23 cellular contexts compared by ENCODE assay signal in genomic region chrY:13451572-13451971, GRCh38. TPM values are rescaled to one million over a fixed set of nuclear protein-coding genes. Genes with fewer than 3 reads are reported as not detected.
DNase-seq lines count a peak whose midpoint lies in the region; ATAC-seq and TF ChIP-seq lines count a peak whose summit lies in the region.
"Had no signal": no experiment of that assay in that cellular context is flagged by ENCODE, and none has a peak within 500 bp of the region (broad histone marks: within the 10 kb centered on the region; RNA-seq: fewer than 3 reads in every experiment).

No MANE protein-coding gene starts in this region.

- TF ChIP-seq CTCF in gastrocnemius medialis (IDR thresholded peaks at IDR 0.05 in 4 of 5, conservative IDR thresholded peaks at IDR 0.05 in 1 of 5) (no peak), type B pancreatic cell (conservative IDR thresholded peaks at IDR 0.05) (no peak)

- no peaks in the 10 kb centered on the region for H3K9me3 Mint-ChIP-seq in activated naive CD4-positive, alpha-beta T cell treated with anti-CD3 and anti-CD28 coated beads, Interleukin-2, amount 50 U/mL, for 24 hours
- peaks cover 1% of the 10 kb centered on the region for H3K9me3 Mint-ChIP-seq in activated naive CD8-positive, alpha-beta T cell treated with anti-CD3 and anti-CD28 coated beads for 36 hours
- H3K9me3 Mint-ChIP-seq in type B pancreatic cell = no peaks in the 10 kb centered on the region
- H3K9me3 Mint-ChIP-seq: CD14-positive monocyte; CD4-positive, alpha-beta memory T cell; GM23338; HFFc6 had no signal

- no peak for TF ChIP-seq POLR2A in gastrocnemius medialis (IDR thresholded peaks at IDR 0.05)

- H3K9me3 ChIP-seq in gastrocnemius medialis = no peaks in the 10 kb centered on the region
- H3K9me3 ChIP-seq: A549; BE2C; BLaER1 treated with 17β-estradiol and CSF1 and Interleukin-3, amounts not matched to agents 10 nM and 100 nM; HAP-1 had no signal

- peaks cover 8% of the 10 kb centered on the region for H3K36me3 Mint-ChIP-seq in activated naive CD4-positive, alpha-beta T cell treated with anti-CD3 and anti-CD28 coated beads, Interleukin-2, amount 50 U/mL, for 24 hours
- peaks cover 43% of the 10 kb centered on the region for H3K36me3 Mint-ChIP-seq in activated naive CD8-positive, alpha-beta T cell treated with anti-CD3 and anti-CD28 coated beads for 36 hours
- H3K36me3 Mint-ChIP-seq in type B pancreatic cell = no peaks in the 10 kb centered on the region

- H3K36me3 ChIP-seq in gastrocnemius medialis (no peaks in the 10 kb centered on the region), H7 (replicated peaks; ENCODE audit: control insufficient read depth, insufficient read depth, low read length) (no peaks in the 10 kb centered on the region)
- H3K36me3 ChIP-seq: BE2C; BLaER1 treated with 17β-estradiol and CSF1 and Interleukin-3, amounts not matched to agents 10 nM and 100 nM; HAP-1 had no signal

- peak overlapping the region; percentile 85 for H3K27ac Mint-ChIP-seq in activated naive CD4-positive, alpha-beta T cell treated with anti-CD3 and anti-CD28 coated beads, Interleukin-2, amount 50 U/mL, for 24 hours
- H3K27ac Mint-ChIP-seq in activated naive CD8-positive, alpha-beta T cell treated with anti-CD3 and anti-CD28 coated beads for 36 hours = peak overlapping the region; percentile 16
- no peak overlapping the region for H3K27ac Mint-ChIP-seq in type B pancreatic cell
- H3K27ac Mint-ChIP-seq: CD14-positive monocyte; CD4-positive, alpha-beta memory T cell; HFFc6 had no signal

- H3K27me3 ChIP-seq in gastrocnemius medialis (no peaks in the 10 kb centered on the region), H7 (ENCODE audit: control insufficient read depth, insufficient read depth, low read length) (no peaks in the 10 kb centered on the region)
- H3K27me3 ChIP-seq: BE2C; BLaER1 treated with 17β-estradiol and CSF1 and Interleukin-3, amounts not matched to agents 10 nM and 100 nM had no signal

- peaks cover 70% of the 10 kb centered on the region for H3K4me1 Mint-ChIP-seq in activated naive CD4-positive, alpha-beta T cell treated with anti-CD3 and anti-CD28 coated beads, Interleukin-2, amount 50 U/mL, for 24 hours
- peaks cover 38% of the 10 kb centered on the region for H3K4me1 Mint-ChIP-seq in activated naive CD8-positive, alpha-beta T cell treated with anti-CD3 and anti-CD28 coated beads for 36 hours
- no peaks in the 10 kb centered on the region for H3K4me1 Mint-ChIP-seq in type B pancreatic cell (ENCODE audit: unreplicated experiment)

- in situ Hi-C loops in gastrocnemius medialis (cut with MboI; ENCODE audit: low sequenced_read_pairs in 4 of 4) = no loop called here

- H3K4me3 ChIP-seq in gastrocnemius medialis (no peak overlapping the region), H7 (ENCODE audit: insufficient read depth, low read depth, low read length) (no peak overlapping the region)
- H3K4me3 ChIP-seq: A549; BLaER1 treated with 17β-estradiol and CSF1 and Interleukin-3, amounts not matched to agents 10 nM and 100 nM; GM23338; HAP-1 had no signal

- ATAC-seq in gastrocnemius medialis = peak; percentile 56 to 95
- ATAC-seq: A549, GM23338 had no signal

- intact Hi-C loops in gastrocnemius medialis (cut with DNase I; ENCODE audit: low total_unique reads) = no loop called here

- peaks cover 0 to 13% of the 10 kb centered on the region in 2 donors for H3K4me1 ChIP-seq in gastrocnemius medialis
- H3K4me1 ChIP-seq: A549; BE2C; BLaER1 treated with 17β-estradiol and CSF1 and Interleukin-3, amounts not matched to agents 10 nM and 100 nM; HAP-1 had no signal

- peak overlapping the region in 1 of 4 donors; percentile 22 for H3K27ac ChIP-seq in gastrocnemius medialis
- H3K27ac ChIP-seq: A549; BLaER1 treated with 17β-estradiol and CSF1 and Interleukin-3, amounts not matched to agents 10 nM and 100 nM had no signal

- no peak for DNase-seq in activated naive CD4-positive, alpha-beta T cell (lab: John Stamatoyannopoulos, UW)
- DNase-seq in activated naive CD8-positive, alpha-beta T cell treated with anti-CD3 and anti-CD28 coated beads for 36 hours = no peak
- DNase-seq in gastrocnemius medialis (no peak), type B pancreatic cell (ENCODE audit: extremely low spot score, unreplicated experiment) (no peak), H7 (no peak)
- DNase-seq: 8988T; ACHN; AML-193; BE2C; Calu3; CD4-positive, alpha-beta memory T cell; COR-L47; DMS53; DMS79 treated with DMSO at 0.1 percent for 48 hours; GF-D8; HFFc6 had no signal

- H3K27me3 Mint-ChIP-seq in activated naive CD4-positive, alpha-beta T cell treated with anti-CD3 and anti-CD28 coated beads, Interleukin-2, amount 50 U/mL, for 24 hours = no peaks in the 10 kb centered on the region
- H3K27me3 Mint-ChIP-seq in activated naive CD8-positive, alpha-beta T cell treated with anti-CD3 and anti-CD28 coated beads for 36 hours = no peaks in the 10 kb centered on the region
- H3K27me3 Mint-ChIP-seq in type B pancreatic cell = no peaks in the 10 kb centered on the region
- H3K27me3 Mint-ChIP-seq: CD4-positive, alpha-beta memory T cell had no signal

- no peak overlapping the region for H3K4me3 Mint-ChIP-seq in activated naive CD4-positive, alpha-beta T cell treated with anti-CD3 and anti-CD28 coated beads, Interleukin-2, amount 50 U/mL, for 24 hours
- H3K4me3 Mint-ChIP-seq in activated naive CD8-positive, alpha-beta T cell treated with anti-CD3 and anti-CD28 coated beads for 36 hours = no peak overlapping the region
- no peak overlapping the region for H3K4me3 Mint-ChIP-seq in type B pancreatic cell
- H3K4me3 Mint-ChIP-seq: CD14-positive monocyte, GM23338, HFFc6 had no signal

RNA-seq across cellular contexts. Expression of gene UTY, which starts 28.3 kb away (rescaled TPM):
- total RNA-seq in activated naive CD8-positive, alpha-beta T cell treated with anti-CD3 and anti-CD28 coated beads for 36 hours = 10 to 100 TPM; 12.7 to 16.1 TPM
- total RNA-seq in gastrocnemius medialis (10 to 100 TPM in 2 of 4 donors, not detected in 2; 17.2 to 39.4 TPM), type B pancreatic cell (ENCODE audit: low replicate concordance) (not detected in 2 replicates)
- not detected in 2 replicates for total RNA-seq in H7 (2014; rRNA removed; shearing (Covaris generic))
- total RNA-seq: Calu3, Daoy had no signal
